9 cellular contexts compared by ENCODE assay signal in genomic region chr2:215171151-215171550, GRCh38. TPM values are rescaled to one million over a fixed set of nuclear protein-coding genes. Genes with fewer than 3 reads are reported as not detected.
DNase-seq lines count a peak whose midpoint lies in the region; ATAC-seq and TF ChIP-seq lines count a peak whose summit lies in the region.
"Had no signal": no experiment of that assay in that cellular context is flagged by ENCODE, and none has a peak within 500 bp of the region (broad histone marks: within the 10 kb centered on the region; RNA-seq: fewer than 3 reads in every experiment).

No MANE protein-coding gene starts in this region.

- peak; percentile 5 for DNase-seq in COR-L47 (lab: John Stamatoyannopoulos, UW)
- DNase-seq in Karpas-422, result no peak
- peak in 1 of 3 experiments; percentile 21 for DNase-seq in effector memory CD8-positive, alpha-beta T cell
- DNase-seq in DMS79 (lab: John Stamatoyannopoulos, UW), result no peak
- DNase-seq in GF-D8 (lab: John Stamatoyannopoulos, UW), result no peak
- DNase-seq in hepatocyte (ENCODE audit: low spot score), result no peak
- DNase-seq: upper lobe of left lung had no signal

- H3K79me2 ChIP-seq in Karpas-422 (ENCODE audit: low read length) (no peaks in the 10 kb centered on the region), hepatocyte (no peaks in the 10 kb centered on the region)

- H3K9me2 ChIP-seq in Karpas-422 (replicated peaks; ENCODE audit: insufficient read depth, low read length), result no peaks in the 10 kb centered on the region
- no peaks in the 10 kb centered on the region for H3K9me2 ChIP-seq in hepatocyte (replicated peaks; ENCODE audit: insufficient read depth)

- H3K4me3 ChIP-seq in Karpas-422 (ENCODE audit: low read length) (peak overlapping the region; percentile 40; the same call in 1 of the 2 replicates), hepatocyte (no peak overlapping the region)

- no peak overlapping the region for H3K9ac ChIP-seq in Karpas-422 (ENCODE audit: low read length)

- H3K27me3 Mint-ChIP-seq in effector memory CD8-positive, alpha-beta T cell, result no peaks in the 10 kb centered on the region

- H4K20me1 ChIP-seq in Karpas-422 (ENCODE audit: insufficient read depth, low read depth, low read length), result no peaks in the 10 kb centered on the region
- H4K20me1 ChIP-seq in hepatocyte (ENCODE audit: insufficient read depth, poor library complexity, severe bottlenecking), result no peaks in the 10 kb centered on the region

- peaks cover 0 to 5% of the 10 kb centered on the region in 2 donors for H3K9me3 Mint-ChIP-seq in effector memory CD8-positive, alpha-beta T cell

- H3K36me3 ChIP-seq in Karpas-422 (ENCODE audit: insufficient read depth, low read length), result no peaks in the 10 kb centered on the region
- H3K36me3 ChIP-seq in hepatocyte (replicated peaks; ENCODE audit: insufficient read depth, low read depth), result no peaks in the 10 kb centered on the region
- H3K36me3 ChIP-seq: upper lobe of left lung had no signal

- 63% methylated on average over 3 of the region's 3 CpGs for WGBS in hepatocyte (ENCODE audit: low lambda C conversion rate, missing lambda C conversion rate)

- H3K27ac ChIP-seq in Karpas-422 (ENCODE audit: low read length) (no peak overlapping the region), hepatocyte (no peak overlapping the region)
- H3K27ac ChIP-seq: upper lobe of left lung had no signal

- no peak for TF ChIP-seq CTCF in hepatocyte (IDR thresholded peaks at IDR 0.05; ENCODE audit: poor library complexity)

- peak overlapping the region; percentile 76 to 78 for H3K4me3 Mint-ChIP-seq in effector memory CD8-positive, alpha-beta T cell

- H3K27ac Mint-ChIP-seq in effector memory CD8-positive, alpha-beta T cell, result peak overlapping the region; percentile 90

- H2AFZ ChIP-seq in Karpas-422 (ENCODE audit: low read length) (no peak overlapping the region), hepatocyte (no peak overlapping the region)

- H3K9me3 ChIP-seq in Karpas-422 (ENCODE audit: low read length) (no peaks in the 10 kb centered on the region), hepatocyte (ENCODE audit: low read depth) (no peaks in the 10 kb centered on the region)
- H3K9me3 ChIP-seq: upper lobe of left lung had no signal

- H3K4me1 ChIP-seq in Karpas-422 (ENCODE audit: low read length) (no peaks in the 10 kb centered on the region), hepatocyte (ENCODE audit: insufficient read depth) (no peaks in the 10 kb centered on the region)

- no peaks in the 10 kb centered on the region for H3K27me3 ChIP-seq in Karpas-422 (ENCODE audit: low read length)
- no peaks in the 10 kb centered on the region for H3K27me3 ChIP-seq in hepatocyte
- H3K27me3 ChIP-seq: upper lobe of left lung had no signal

- H3K4me2 ChIP-seq in Karpas-422 (ENCODE audit: low read depth, low read length, poor library complexity, severe bottlenecking), result peak overlapping the region; percentile 39
- no peak overlapping the region for H3K4me2 ChIP-seq in hepatocyte

- ATAC-seq in GM21515 (IDR thresholded peaks at IDR 0.05; ENCODE audit: unreplicated experiment) (peak; percentile 69), HG03571 (IDR thresholded peaks at IDR 0.05; ENCODE audit: unreplicated experiment) (no peak)
- peak; percentile 85 for ATAC-seq in effector memory CD8-positive, alpha-beta T cell (replicated peaks)

- peaks cover 8 to 17% of the 10 kb centered on the region in 2 donors for H3K4me1 Mint-ChIP-seq in effector memory CD8-positive, alpha-beta T cell (ENCODE audit: low read depth in 2 of 2)

- H3K36me3 Mint-ChIP-seq in effector memory CD8-positive, alpha-beta T cell (ENCODE audit: insufficient read depth), result no peaks in the 10 kb centered on the region

RNA-seq across cellular contexts. Expression of gene ABCA12, which starts 32.7 kb away (rescaled TPM):
- total RNA-seq in Karpas-422 (2014; rRNA removed; shearing (Covaris generic); ENCODE audit: low replicate concordance), result not detected in 2 replicates
- total RNA-seq in hepatocyte, result 0.23 and 0.44 TPM in 2 replicates
- polyA plus RNA-seq in hepatocyte, result 0.07 and 0.15 TPM in 2 replicates
